16 cellular contexts compared by ENCODE assay signal in genomic region chr1:245772325-245772724, GRCh38.
"Had no signal": no experiment of that assay in that cellular context is flagged by ENCODE, and none has a peak within 500 bp of the region (broad histone marks: within the 10 kb centered on the region; RNA-seq: fewer than 3 reads in every experiment).

No MANE protein-coding gene starts in this region.

- H3K4me3 Mint-ChIP-seq: activated naive CD4-positive, alpha-beta T cell treated with anti-CD3 and anti-CD28 coated beads for 36 hours; activated T-helper 17 cell treated with anti-CD3 and anti-CD28 coated beads, Interleukin-2, amount 50 U/mL, for 72 hours; memory B cell; nephron progenitor cell; stimulated activated naive CD8-positive, alpha-beta T cell treated with anti-CD3 and anti-CD28 coated beads, Interleukin-15, Interleukin-2, amounts not matched to agents 100 ng/mL and 50 ng/mL, for 24 hours had no signal

- H3K9me3 ChIP-seq: left ventricle myocardium inferior, right lobe of liver, spleen, suprapubic skin had no signal

- H3K4me3 ChIP-seq: left ventricle myocardium inferior, right lobe of liver, spleen, suprapubic skin had no signal

- H3K27me3 Mint-ChIP-seq: activated T-helper 17 cell treated with anti-CD3 and anti-CD28 coated beads, Interleukin-2, amount 50 U/mL, for 72 hours; memory B cell; progenitor cell of endocrine pancreas; stimulated activated naive CD8-positive, alpha-beta T cell treated with anti-CD3 and anti-CD28 coated beads, Interleukin-15, Interleukin-2, amounts not matched to agents 100 ng/mL and 50 ng/mL, for 24 hours had no signal

- H3K4me1 Mint-ChIP-seq: activated T-helper 17 cell treated with anti-CD3 and anti-CD28 coated beads, Interleukin-2, amount 50 U/mL, for 72 hours; memory B cell had no signal

- DNase-seq: activated CD4-positive, CD25-positive, alpha-beta regulatory T cell treated with anti-CD3 and anti-CD28 coated beads, Interleukin-2, amount 50 U/mL, for 72 hours; activated naive CD4-positive, alpha-beta T cell treated with anti-CD3 and anti-CD28 coated beads for 36 hours; hippocampal formation; kidney; left ventricle myocardium inferior; nephron progenitor cell; occipital lobe; right lobe of liver; spleen had no signal

- H3K9me3 Mint-ChIP-seq: activated naive CD4-positive, alpha-beta T cell treated with anti-CD3 and anti-CD28 coated beads for 36 hours; activated T-helper 17 cell treated with anti-CD3 and anti-CD28 coated beads, Interleukin-2, amount 50 U/mL, for 72 hours; memory B cell; stimulated activated naive CD8-positive, alpha-beta T cell treated with anti-CD3 and anti-CD28 coated beads, Interleukin-15, Interleukin-2, amounts not matched to agents 100 ng/mL and 50 ng/mL, for 24 hours had no signal

- ATAC-seq: activated T-helper 17 cell treated with anti-CD3 and anti-CD28 coated beads, Interleukin-2, amount 50 U/mL, for 72 hours; right lobe of liver had no signal

- FAIRE-seq: colon, endometrium, kidney had no signal

- H3K4me1 ChIP-seq: right lobe of liver, spleen, suprapubic skin had no signal

- H3K27ac ChIP-seq: left ventricle myocardium inferior, right lobe of liver, spleen, suprapubic skin had no signal

- H3K36me3 ChIP-seq: right lobe of liver, spleen, suprapubic skin had no signal

- H3K27me3 ChIP-seq: right lobe of liver, spleen, suprapubic skin had no signal

- H3K27ac Mint-ChIP-seq: activated naive CD4-positive, alpha-beta T cell treated with anti-CD3 and anti-CD28 coated beads for 36 hours; activated T-helper 17 cell treated with anti-CD3 and anti-CD28 coated beads, Interleukin-2, amount 50 U/mL, for 72 hours; memory B cell; nephron progenitor cell; progenitor cell of endocrine pancreas; stimulated activated naive CD8-positive, alpha-beta T cell treated with anti-CD3 and anti-CD28 coated beads, Interleukin-15, Interleukin-2, amounts not matched to agents 100 ng/mL and 50 ng/mL, for 24 hours had no signal
